ENCODE assay signal across 15 cellular contexts in the genomic region with DNA sequence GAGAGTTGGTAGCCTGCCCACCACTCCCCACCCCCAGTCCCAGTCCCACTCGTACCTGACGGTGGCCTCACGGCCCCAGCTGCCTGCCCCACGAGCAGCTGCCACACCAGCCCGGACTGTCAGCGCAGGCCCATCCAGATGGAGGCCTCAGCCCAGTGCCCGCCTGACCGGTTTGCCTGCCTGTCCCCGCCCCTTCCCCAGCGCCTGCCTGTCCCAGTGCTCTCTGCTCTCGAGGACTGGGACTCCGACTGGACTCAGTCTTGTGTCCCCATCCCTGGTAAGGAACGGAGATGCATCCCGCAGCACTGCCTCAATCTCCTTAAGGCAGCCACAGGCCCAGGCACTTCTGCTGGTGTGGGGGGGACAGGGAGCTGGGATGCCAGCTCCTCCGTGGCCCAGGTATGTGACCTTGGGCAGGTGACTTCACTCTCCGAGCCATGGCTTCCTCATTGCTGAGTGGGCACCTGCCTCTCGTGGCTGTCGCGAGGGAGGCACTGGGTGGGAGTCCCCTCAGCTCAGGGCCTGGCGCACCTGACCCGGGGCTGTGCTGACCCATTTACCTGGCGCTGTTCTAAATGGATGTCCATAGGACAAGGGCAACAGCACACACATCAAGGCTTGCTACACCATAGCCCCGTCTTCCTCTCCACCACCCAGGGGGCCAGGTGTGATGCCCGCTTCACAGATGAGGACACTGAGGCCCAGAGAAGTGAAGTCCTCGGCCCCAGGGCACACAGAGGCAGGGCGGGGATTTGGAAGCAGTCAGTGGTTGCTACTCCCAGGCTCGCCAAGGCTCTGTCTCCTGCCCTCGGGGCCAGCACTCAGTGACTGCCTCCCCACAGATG. TPM values are rescaled to one million over a fixed set of nuclear protein-coding genes. Genes with fewer than 3 reads are reported as not detected.
DNase-seq lines count a peak whose midpoint lies in the region; ATAC-seq, FAIRE-seq and TF ChIP-seq lines count a peak whose summit lies in the region.
"Had no signal": no experiment of that assay in that cellular context is flagged by ENCODE, and none has a peak within 500 bp of the region (broad histone marks: within the 10 kb centered on the region; RNA-seq: fewer than 3 reads in every experiment).

A gene with protein sequence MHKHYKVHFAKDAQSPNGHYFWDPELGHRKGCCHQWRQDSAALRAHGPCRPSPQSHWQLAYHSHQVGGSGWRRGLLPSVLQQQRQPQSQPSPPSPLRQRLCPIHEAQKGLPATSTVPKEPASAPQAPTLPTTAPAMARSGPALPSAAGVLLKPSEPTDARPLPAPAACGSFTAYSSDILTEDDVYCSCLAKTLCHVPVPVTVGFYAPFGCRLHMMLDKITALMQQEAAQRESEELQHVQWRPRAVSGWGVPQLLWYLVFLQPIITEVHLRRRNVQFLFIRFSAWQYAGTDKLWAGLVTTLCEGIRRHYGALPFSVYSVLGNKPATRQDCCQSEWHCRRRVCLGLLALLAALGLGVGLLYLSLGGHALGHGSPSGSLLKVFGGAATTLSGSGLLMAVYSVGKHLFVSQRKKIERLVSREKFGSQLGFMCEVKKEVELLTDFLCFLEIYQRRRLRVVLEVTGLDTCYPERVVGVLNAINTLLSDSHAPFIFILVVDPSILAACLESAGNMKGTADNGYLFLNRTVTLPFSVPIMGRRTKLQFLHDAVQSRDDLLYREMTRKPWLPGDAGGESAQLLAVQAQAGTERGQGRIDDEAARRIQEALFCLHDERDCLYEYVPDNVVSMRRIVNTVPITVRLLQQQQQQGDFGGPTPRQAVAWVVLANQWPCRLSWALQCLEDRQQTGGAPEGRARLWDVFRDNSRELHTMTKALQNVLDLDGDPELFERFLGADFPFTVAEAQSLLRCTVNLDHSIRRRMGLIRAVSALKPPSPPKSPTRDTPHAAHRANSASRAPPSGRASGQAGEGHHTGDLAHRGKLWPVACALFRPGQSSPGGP (minus strand): TSS at position 113 of the 845 bp plus-strand sequence. CDS start 832 bp downstream, outside the sequence.

- CTCF ChIA-PET in activated CD8-positive, alpha-beta T cell treated with anti-CD3 and anti-CD28 coated beads for 36 hours (lab: Charles Lee) = no interaction called here

- intact Hi-C loops in left colon (cut with DNase I, micrococcal nuclease) = no loop called here
- intact Hi-C loops in thyroid gland (cut with DNase I) = no loop called here
- intact Hi-C loops in activated CD8-positive, alpha-beta T cell treated with anti-CD3 and anti-CD28 coated beads for 36 hours (cut with micrococcal nuclease) = no loop called here
- intact Hi-C loops in gastrocnemius medialis (cut with DNase I; ENCODE audit: low total_unique reads) = loop anchor here (5.0 kb wide), 1 partner anchor 86 kb away; a partner anchor contains a TSS

- H3K4me1 Mint-ChIP-seq in activated CD8-positive, alpha-beta T cell treated with anti-CD3 and anti-CD28 coated beads for 36 hours (ENCODE audit: low read depth) = peaks cover 14% of the 10 kb centered on the region

- WGBS in thyroid gland, 2 donors = 43 to 52% methylated on average over 22 of the region's 28 CpGs

- FAIRE-seq in GM12891 (lab: Jason Lieb, UNC) = no peak
- FAIRE-seq: A204.1 had no signal

- peak; percentile 20 for DNase-seq in NCI-H146 (lab: John Stamatoyannopoulos, UW)
- DNase-seq in NCI-H146 treated with DMSO at 0.1 percent for 48 hours (lab: John Stamatoyannopoulos, UW; ENCODE audit: unreplicated experiment) = no peak
- DNase-seq in SJCRH30 = peak; percentile 34 to 37
- peak; percentile 58 to 76 for DNase-seq in left colon
- DNase-seq in thyroid gland = peak; percentile 82 to 83
- DNase-seq in activated CD8-positive, alpha-beta T cell treated with anti-CD3 and anti-CD28 coated beads for 36 hours = no peak
- no peak for DNase-seq in gastrocnemius medialis
- no peak for DNase-seq in GM12891 (ENCODE audit: insufficient read length, low spot score)
- DNase-seq: amniotic stem cell; NCI-H2029; stimulated activated CD4-positive, alpha-beta T cell treated with anti-CD3 and anti-CD28 coated beads, Interleukin-4, amount 100 ng/mL, for 4 hours; T1000 had no signal

- no peaks in the 10 kb centered on the region for H3K36me3 Mint-ChIP-seq in activated CD8-positive, alpha-beta T cell treated with anti-CD3 and anti-CD28 coated beads for 36 hours (ENCODE audit: low read depth)
- H3K36me3 Mint-ChIP-seq: memory B cell had no signal

- H3K36me3 ChIP-seq in SJCRH30 = no peaks in the 10 kb centered on the region
- H3K36me3 ChIP-seq in thyroid gland = no peaks in the 10 kb centered on the region
- no peaks in the 10 kb centered on the region for H3K36me3 ChIP-seq in gastrocnemius medialis

- H3K9me3 Mint-ChIP-seq in activated CD8-positive, alpha-beta T cell treated with anti-CD3 and anti-CD28 coated beads for 36 hours = no peaks in the 10 kb centered on the region
- H3K9me3 Mint-ChIP-seq: memory B cell had no signal

- H3K27ac ChIP-seq in SJCRH30 (no peak within 1 kb of the TSS), thyroid gland (no peak within 1 kb of the TSS), gastrocnemius medialis (no peak within 1 kb of the TSS)
- H3K27ac ChIP-seq: psoas muscle had no signal

- TF ChIP-seq POLR2A in thyroid gland (IDR thresholded peaks at IDR 0.05) (no peak), gastrocnemius medialis (IDR thresholded peaks at IDR 0.05) (no peak), GM12891 (IDR thresholded peaks at IDR 0.05; ENCODE audit: low read depth, low read length) (no peak)

- H3K27me3 Mint-ChIP-seq in activated CD8-positive, alpha-beta T cell treated with anti-CD3 and anti-CD28 coated beads for 36 hours = peaks cover 6% of the 10 kb centered on the region

- in situ Hi-C loops in gastrocnemius medialis (cut with MboI; ENCODE audit: low sequenced_read_pairs in 4 of 4) = no loop called here

- H3K4me3 ChIP-seq in SJCRH30 = no peak within 1 kb of the TSS
- H3K4me3 ChIP-seq in thyroid gland (replicated peaks in 1 of 3) = no peak within 1 kb of the TSS
- no peak within 1 kb of the TSS for H3K4me3 ChIP-seq in gastrocnemius medialis
- H3K4me3 ChIP-seq: psoas muscle had no signal

- POLR2A ChIA-PET in activated CD8-positive, alpha-beta T cell treated with anti-CD3 and anti-CD28 coated beads for 36 hours (lab: Charles Lee) = interaction anchor here (0.6 to 1.1 kb wide), 3 partner anchors 9 to 438 kb away, joined by 3 to 4 read pairs (median 3); no protein-coding TSS in a partner anchor

- H3K27ac Mint-ChIP-seq in activated CD8-positive, alpha-beta T cell treated with anti-CD3 and anti-CD28 coated beads for 36 hours = no peak within 1 kb of the TSS
- H3K27ac Mint-ChIP-seq: memory B cell had no signal

- ATAC-seq in left colon (peak; percentile 69), gastrocnemius medialis (no peak)
- ATAC-seq in activated CD8-positive, alpha-beta T cell treated with anti-CD3 and anti-CD28 coated beads for 36 hours = no peak

- TF ChIP-seq CTCF in thyroid gland (IDR thresholded peaks at IDR 0.05) (no peak), gastrocnemius medialis (IDR thresholded peaks at IDR 0.05 in 4 of 5, conservative IDR thresholded peaks at IDR 0.05 in 1 of 5) (no peak)
- no peak for TF ChIP-seq CTCF in activated CD8-positive, alpha-beta T cell treated with anti-CD3 and anti-CD28 coated beads for 36 hours (IDR thresholded peaks at IDR 0.05)

- H3K4me3 Mint-ChIP-seq in activated CD8-positive, alpha-beta T cell treated with anti-CD3 and anti-CD28 coated beads for 36 hours = no peak within 1 kb of the TSS
- H3K4me3 Mint-ChIP-seq: memory B cell had no signal

- H3K9me3 ChIP-seq in SJCRH30 (replicated peaks) = no peaks in the 10 kb centered on the region
- no peaks in the 10 kb centered on the region for H3K9me3 ChIP-seq in thyroid gland
- no peaks in the 10 kb centered on the region for H3K9me3 ChIP-seq in gastrocnemius medialis
- H3K9me3 ChIP-seq: psoas muscle had no signal

- H3K27me3 ChIP-seq in SJCRH30 (peaks cover 41% of the 10 kb centered on the region), thyroid gland (no peaks in the 10 kb centered on the region), gastrocnemius medialis (peaks cover 31 to 36% (median 34%) of the 10 kb centered on the region in 3 donors)

- H3K4me1 ChIP-seq in SJCRH30 = peaks cover 4% of the 10 kb centered on the region; the same call in 1 of the 2 replicates
- peaks cover 0 to 15% of the 10 kb centered on the region in 2 donors for H3K4me1 ChIP-seq in thyroid gland
- H3K4me1 ChIP-seq in gastrocnemius medialis = no peaks in the 10 kb centered on the region
- H3K4me1 ChIP-seq: psoas muscle had no signal

TF ChIP-seq in GM12891, 5 proteins besides CTCF, POLR2A, EP300 and RAD21:
- TF ChIP-seq PAX5 (IDR thresholded peaks at IDR 0.05; ENCODE audit: insufficient read depth, low read length, severe bottlenecking) (no peak), SPI1 (IDR thresholded peaks at IDR 0.05; ENCODE audit: low read depth, low read length) (no peak), POU2F2 (IDR thresholded peaks at IDR 0.05; ENCODE audit: low read depth, low read length) (no peak), TAF1 (IDR thresholded peaks at IDR 0.05; ENCODE audit: low read depth, low read length) (no peak), POLR2AphosphoS5 (IDR thresholded peaks at IDR 0.05; ENCODE audit: low read depth, low read length) (no peak)

RNA-seq across cellular contexts. Expression of the gene that starts here (rescaled TPM):
- not detected in 2 replicates for total RNA-seq in SJCRH30 (2014; rRNA removed; shearing (Covaris generic))
- total RNA-seq in left colon = under 1 TPM; 0.08 to 0.15 TPM
- total RNA-seq in thyroid gland = 1 to 10 TPM in 1 of 4 donors, under 1 TPM in 3; 0.44 to 1.3 (median 0.68) TPM
- under 1 TPM; 0.07 to 0.16 TPM for total RNA-seq in activated CD8-positive, alpha-beta T cell treated with anti-CD3 and anti-CD28 coated beads for 36 hours
- under 1 TPM in 1 of 4 donors, not detected in 3; 0.16 TPM for total RNA-seq in gastrocnemius medialis
- polyA plus RNA-seq in GM12891 (2012; ENCODE audit: low read depth, missing spikeins) = 0.05 TPM

Comparison
In these comparisons a context has a peak if more than half of its experiments do, and no peak if none do; other contexts are left out.
1. DNase-seq: peak in NCI-H146 (single experiment) and thyroid gland (2 of 2); none in NCI-H146 treated with DMSO at 0.1 percent for 48 hours (single experiment), activated CD8-positive, alpha-beta T cell treated with anti-CD3 and anti-CD28 coated beads for 36 hours (single experiment), gastrocnemius medialis (0 of 2) and GM12891 (single experiment).
2. Peak in DNase-seq in SJCRH30; RNA of the gene not detected or under 1 TPM.
3. Peak in DNase-seq and ATAC-seq in left colon; RNA of the gene not detected or under 1 TPM.